ENCODE assay signal across 1 cellular context in the genomic region with DNA sequence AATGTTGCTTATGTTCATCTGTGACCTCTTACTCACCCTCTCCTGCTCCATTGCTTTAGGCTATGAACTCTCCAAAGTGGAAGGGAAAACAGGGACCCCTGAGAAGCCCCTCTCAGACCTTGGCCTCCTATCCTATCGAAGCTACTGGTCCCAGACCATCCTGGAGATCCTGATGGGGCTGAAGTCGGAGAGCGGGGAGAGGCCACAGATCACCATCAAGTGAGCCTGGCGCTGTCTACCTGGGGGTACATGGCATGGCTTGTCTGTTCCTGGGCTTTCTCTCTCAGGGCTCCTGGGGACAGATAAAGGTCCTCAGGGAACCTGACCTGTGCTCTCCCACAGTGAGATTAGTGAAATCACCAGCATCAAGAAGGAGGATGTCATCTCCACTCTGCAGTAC.
TF ChIP-seq lines count a peak whose summit lies in the region.

No MANE protein-coding gene starts in this region.

TF ChIP-seq in K562, 482 proteins besides CTCF, POLR2A, EP300 and RAD21:
- TF ChIP-seq, protein P1, sequence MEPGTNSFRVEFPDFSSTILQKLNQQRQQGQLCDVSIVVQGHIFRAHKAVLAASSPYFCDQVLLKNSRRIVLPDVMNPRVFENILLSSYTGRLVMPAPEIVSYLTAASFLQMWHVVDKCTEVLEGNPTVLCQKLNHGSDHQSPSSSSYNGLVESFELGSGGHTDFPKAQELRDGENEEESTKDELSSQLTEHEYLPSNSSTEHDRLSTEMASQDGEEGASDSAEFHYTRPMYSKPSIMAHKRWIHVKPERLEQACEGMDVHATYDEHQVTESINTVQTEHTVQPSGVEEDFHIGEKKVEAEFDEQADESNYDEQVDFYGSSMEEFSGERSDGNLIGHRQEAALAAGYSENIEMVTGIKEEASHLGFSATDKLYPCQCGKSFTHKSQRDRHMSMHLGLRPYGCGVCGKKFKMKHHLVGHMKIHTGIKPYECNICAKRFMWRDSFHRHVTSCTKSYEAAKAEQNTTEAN (CRISPR knock-in tag; IDR thresholded peaks at IDR 0.05): no peak
- TF ChIP-seq, protein P2, sequence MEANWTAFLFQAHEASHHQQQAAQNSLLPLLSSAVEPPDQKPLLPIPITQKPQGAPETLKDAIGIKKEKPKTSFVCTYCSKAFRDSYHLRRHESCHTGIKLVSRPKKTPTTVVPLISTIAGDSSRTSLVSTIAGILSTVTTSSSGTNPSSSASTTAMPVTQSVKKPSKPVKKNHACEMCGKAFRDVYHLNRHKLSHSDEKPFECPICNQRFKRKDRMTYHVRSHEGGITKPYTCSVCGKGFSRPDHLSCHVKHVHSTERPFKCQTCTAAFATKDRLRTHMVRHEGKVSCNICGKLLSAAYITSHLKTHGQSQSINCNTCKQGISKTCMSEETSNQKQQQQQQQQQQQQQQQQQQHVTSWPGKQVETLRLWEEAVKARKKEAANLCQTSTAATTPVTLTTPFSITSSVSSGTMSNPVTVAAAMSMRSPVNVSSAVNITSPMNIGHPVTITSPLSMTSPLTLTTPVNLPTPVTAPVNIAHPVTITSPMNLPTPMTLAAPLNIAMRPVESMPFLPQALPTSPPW (CRISPR knock-in tag; IDR thresholded peaks at IDR 0.05): no peak
- no peak for TF ChIP-seq ZNF165 (CRISPR knock-in tag; IDR thresholded peaks at IDR 0.05; ENCODE audit: borderline replicate concordance)
- TF ChIP-seq, protein P3, sequence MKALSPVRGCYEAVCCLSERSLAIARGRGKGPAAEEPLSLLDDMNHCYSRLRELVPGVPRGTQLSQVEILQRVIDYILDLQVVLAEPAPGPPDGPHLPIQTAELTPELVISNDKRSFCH (CRISPR knock-in tag; IDR thresholded peaks at IDR 0.05): no peak
- TF ChIP-seq, protein P3 (tag; IDR thresholded peaks at IDR 0.05): no peak
- TF ChIP-seq NCOA4 (IDR thresholded peaks at IDR 0.05; ENCODE audit: partially characterized antibody): no peak
- no peak for TF ChIP-seq YBX1 (IDR thresholded peaks at IDR 0.05)
- no peak for TF ChIP-seq ZNF354B (CRISPR knock-in tag; IDR thresholded peaks at IDR 0.05)
- no peak for TF ChIP-seq ATF1 (CRISPR knock-in tag; IDR thresholded peaks at IDR 0.05)
- TF ChIP-seq ATF1 (tag; IDR thresholded peaks at IDR 0.05): no peak
- TF ChIP-seq POLR2AphosphoS2 (IDR thresholded peaks at IDR 0.05; ENCODE audit: low read length): no peak
- TF ChIP-seq CHD1 (IDR thresholded peaks at IDR 0.05; ENCODE audit: low read length): no peak
- no peak for TF ChIP-seq ZNF79 (CRISPR knock-in tag; IDR thresholded peaks at IDR 0.05; ENCODE audit: low read depth)
- no peak for TF ChIP-seq POU5F1 (IDR thresholded peaks at IDR 0.05; ENCODE audit: borderline replicate concordance, low read depth, low read length, partially characterized antibody)
- no peak for TF ChIP-seq RUNX1 (IDR thresholded peaks at IDR 0.05; ENCODE audit: low read depth)
- no peak for TF ChIP-seq TAL1 (IDR thresholded peaks at IDR 0.05)
- no peak for TF ChIP-seq ZNF121 (CRISPR knock-in tag; conservative IDR thresholded peaks at IDR 0.05)
- no peak for TF ChIP-seq SP1 (CRISPR knock-in tag; IDR thresholded peaks at IDR 0.05)
- TF ChIP-seq LARP7 (IDR thresholded peaks at IDR 0.05): no peak
- TF ChIP-seq ZNF699 (CRISPR knock-in tag; IDR thresholded peaks at IDR 0.05; ENCODE audit: insufficient replicate concordance): no peak
TF ChIP-seq in K562: peak in this region for 0.
